Comparison of ENCODE assay signal across 18 cellular contexts in the genomic region with DNA sequence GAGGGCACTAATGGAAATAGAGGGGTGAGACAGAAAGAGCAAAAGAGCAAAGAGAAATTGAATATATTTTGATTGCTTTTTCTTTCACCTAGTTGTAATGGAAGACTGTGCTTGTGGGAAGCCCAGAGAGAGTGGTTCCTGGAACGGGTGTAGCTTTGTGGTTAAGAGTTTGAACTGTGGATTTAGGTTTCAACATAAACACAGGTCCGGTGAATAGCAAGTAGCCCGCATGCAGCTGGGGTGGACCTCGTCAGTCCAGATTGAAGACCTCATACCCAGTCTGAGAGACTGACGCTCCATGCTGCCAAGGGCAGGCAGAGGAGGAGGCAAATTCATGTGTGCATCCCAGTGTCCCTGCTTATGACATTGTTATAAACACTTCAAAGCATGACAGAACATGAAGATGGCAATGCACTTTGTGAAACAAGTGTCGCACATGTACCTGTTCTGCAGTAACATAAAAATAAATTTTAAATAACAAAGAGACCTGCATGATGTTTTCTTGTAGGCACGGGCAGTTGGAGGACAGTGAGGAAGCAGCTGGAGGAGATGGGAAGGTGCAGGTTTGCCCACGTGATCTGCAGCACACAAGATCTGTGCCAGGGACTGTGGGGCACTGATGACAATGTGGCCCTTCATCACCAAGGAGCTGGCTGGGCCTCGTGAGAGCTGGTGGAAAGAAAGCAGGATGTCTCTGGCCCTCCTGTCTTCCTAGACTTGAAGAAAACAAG.
"Had no signal": no experiment of that assay in that cellular context is flagged by ENCODE, and none has a peak within 500 bp of the region (broad histone marks: within the 10 kb centered on the region; RNA-seq: fewer than 3 reads in every experiment).

No MANE protein-coding gene starts in this region.

- H3K9me3 ChIP-seq: left lung, ovary, spleen, testis, upper lobe of left lung had no signal

- H3K27ac ChIP-seq: dorsolateral prefrontal cortex, left lung, ovary, spleen, testis, upper lobe of left lung had no signal

- FAIRE-seq: colon, kidney, TTC549 had no signal

- H3K4me1 ChIP-seq: left lung, spleen, testis had no signal

- H3K36me3 ChIP-seq: left lung, ovary, spleen, upper lobe of left lung had no signal

- DNase-seq: activated CD4-positive, alpha-beta memory T cell treated with anti-CD3 and anti-CD28 coated beads, Interleukin-2, amount 10 ng/mL, durations not matched to agents 7 days and 5 days; activated CD4-positive, alpha-beta T cell treated with anti-CD3 and anti-CD28 coated beads for 36 hours; activated CD8-positive, alpha-beta memory T cell treated with anti-CD3 and anti-CD28 coated beads, Interleukin-2, amount 10 ng/mL, durations not matched to agents 7 days and 5 days; dorsolateral prefrontal cortex; foreskin melanocyte; kidney; left lung; mammary epithelial cell; ovary; spleen; stimulated activated CD4-positive, alpha-beta T cell treated with anti-CD3 and anti-CD28 coated beads, Interleukin-4, amount 100 ng/mL, for 4 hours; T-helper 2 cell; testis; upper lobe of left lung had no signal

- H3K27me3 ChIP-seq: left lung, ovary, spleen, testis, upper lobe of left lung had no signal

- ATAC-seq: activated CD4-positive, alpha-beta T cell treated with anti-CD3 and anti-CD28 coated beads for 36 hours; activated CD8-positive, alpha-beta memory T cell treated with anti-CD3 and anti-CD28 coated beads, Interleukin-2, amount 10 ng/mL, durations not matched to agents 7 days and 5 days; left lung; sciatic nerve; stimulated activated memory B cell treated with anti-CD40 and anti-IgM and Interleukin-4, amounts not matched to agents 10 μg/mL and 1 μg/mL and 100 μg/mL, for 72 hours had no signal

- H3K4me3 ChIP-seq: dorsolateral prefrontal cortex, left lung, ovary, spleen, testis, upper lobe of left lung had no signal
